Comparison of ENCODE assay signal across 26 cellular contexts in genomic region chrX:31889028-31889427, GRCh38.
"Had no signal": no experiment of that assay in that cellular context is flagged by ENCODE, and none has a peak within 500 bp of the region (broad histone marks: within the 10 kb centered on the region; RNA-seq: fewer than 3 reads in every experiment).

No MANE protein-coding gene starts in this region.

- ATAC-seq: activated CD4-positive, alpha-beta T cell treated with anti-CD3 and anti-CD28 coated beads for 36 hours; activated CD8-positive, alpha-beta T cell treated with anti-CD3 and anti-CD28 coated beads, Interleukin-2, amount 10 ng/mL, durations not matched to agents 7 days and 5 days; activated T-cell treated with anti-CD3 and anti-CD28 coated beads, Interleukin-2, amount 50 U/mL, for 72 hours; gastroesophageal sphincter; T-helper 17 cell had no signal

- H3K9me3 ChIP-seq: breast epithelium, colonic mucosa, esophagus squamous epithelium, gastroesophageal sphincter had no signal

- H3K4me1 ChIP-seq: breast epithelium, colonic mucosa, esophagus squamous epithelium, gastroesophageal sphincter had no signal

- H3K27me3 ChIP-seq: cardiac muscle cell, colonic mucosa, esophagus squamous epithelium, gastroesophageal sphincter had no signal

- H3K27ac ChIP-seq: breast epithelium, cardiac muscle cell, colonic mucosa, epithelial cell of prostate, esophagus squamous epithelium, gastroesophageal sphincter had no signal

- DNase-seq: activated CD4-positive, alpha-beta memory T cell treated with anti-CD3 and anti-CD28 coated beads for 36 hours; activated CD4-positive, alpha-beta T cell treated with anti-CD3 and anti-CD28 coated beads for 36 hours; activated CD4-positive, alpha-beta T cell treated with anti-CD3 and anti-CD28 coated beads, Interleukin-2, amount 10 ng/mL, durations not matched to agents 24 days and 14 days; activated CD4-positive, CD25-positive, alpha-beta regulatory T cell; activated CD4-positive, CD25-positive, alpha-beta regulatory T cell treated with anti-CD3 and anti-CD28 coated beads, Interleukin-2, amount 50 U/mL, for 72 hours; activated CD8-positive, alpha-beta memory T cell treated with anti-CD3 and anti-CD28 coated beads, Interleukin-2, amount 50 U/mL, for 48 hours; activated CD8-positive, alpha-beta T cell treated with anti-CD3 and anti-CD28 coated beads, Interleukin-2, amount 10 ng/mL, durations not matched to agents 7 days and 5 days; activated gamma-delta T cell; activated naive CD4-positive, alpha-beta T cell treated with anti-CD3 and anti-CD28 coated beads, Interleukin-2, amount 50 U/mL, for 16 hours; activated naive CD4-positive, alpha-beta T cell treated with Interleukin-2 at 50 U/mL for 16 hours; activated T-cell treated with anti-CD3 and anti-CD28 coated beads for 4 hours; activated T-cell treated with anti-CD3 and anti-CD28 coated beads, Interleukin-2, amount 50 U/mL, for 24 hours; activated T-cell treated with anti-CD3 and anti-CD28 coated beads, Interleukin-2, amount 50 U/mL, for 72 hours; aorta; colonic mucosa; effector CD8-positive, alpha-beta T cell; esophagus squamous epithelium; T-helper 1 cell; T-helper 17 cell; T1000 had no signal

- FAIRE-seq: endometrium, endothelial cell of umbilical vein had no signal

- H3K36me3 ChIP-seq: breast epithelium, cardiac muscle cell, colonic mucosa, esophagus squamous epithelium, gastroesophageal sphincter had no signal

- H3K4me3 ChIP-seq: breast epithelium, cardiac muscle cell, colonic mucosa, esophagus squamous epithelium, gastroesophageal sphincter had no signal
